ENCODE assay signal across 1 cellular context in the genomic region with DNA sequence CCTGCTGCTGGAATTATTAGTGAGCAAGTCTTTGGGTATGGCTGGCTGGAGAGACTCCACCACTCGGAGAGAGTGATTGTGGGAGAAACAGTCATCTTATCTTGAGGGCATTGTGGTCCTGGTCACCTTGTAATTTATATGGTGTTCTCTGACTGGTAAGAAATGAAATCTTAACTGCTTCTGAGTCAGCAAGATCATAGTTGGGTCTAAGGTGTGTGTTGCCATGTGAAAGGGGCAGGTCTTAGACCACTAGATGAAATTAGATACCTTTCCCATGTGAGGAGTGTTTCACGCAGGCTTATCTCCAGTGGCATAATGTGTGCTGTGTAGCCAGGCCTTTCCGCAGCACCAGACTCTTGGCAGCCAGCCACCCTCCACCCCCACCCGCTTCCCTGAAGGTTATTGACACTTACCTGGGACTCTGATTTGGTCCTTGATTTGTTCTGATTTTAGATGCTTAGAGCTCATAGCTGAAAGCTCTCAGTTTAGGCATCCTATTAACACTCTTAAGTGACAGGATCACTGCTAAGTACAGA.
A peak's percentile ranks its signal among the peaks of the same experiment; 100 is the strongest.
TF ChIP-seq lines count a peak whose summit lies in the region.

No MANE protein-coding gene starts in this region.

TF ChIP-seq in K562, 482 proteins besides CTCF, POLR2A, EP300 and RAD21 (continued from another document and continues in another):
- TF ChIP-seq HIVEP1 (CRISPR knock-in tag; IDR thresholded peaks at IDR 0.05) (no peak), DPF2 (IDR thresholded peaks at IDR 0.05) (peak; percentile 79), YBX1 (IDR thresholded peaks at IDR 0.05) (no peak), FOS (IDR thresholded peaks at IDR 0.05; ENCODE audit: extremely low read depth, insufficient read length) (no peak), ZNF512 (tag; IDR thresholded peaks at IDR 0.05) (no peak), HCFC1 (IDR thresholded peaks at IDR 0.05; ENCODE audit: low read depth, low read length) (no peak), CHCHD3 (CRISPR knock-in tag; IDR thresholded peaks at IDR 0.05) (no peak), KDM2B (CRISPR knock-in tag; IDR thresholded peaks at IDR 0.05) (no peak), ZZZ3 (IDR thresholded peaks at IDR 0.05) (no peak), CREB3 (tag; conservative IDR thresholded peaks at IDR 0.05; ENCODE audit: low read depth) (no peak), HBP1 (CRISPR knock-in tag; IDR thresholded peaks at IDR 0.05) (no peak), TFAM (CRISPR knock-in tag; conservative IDR thresholded peaks at IDR 0.05) (no peak), FOXA3 (CRISPR knock-in tag; conservative IDR thresholded peaks at IDR 0.05 in 1 of 2, IDR thresholded peaks at IDR 0.05 in 1 of 2) (0 out of 4 replicates have a peak, but pooled peaks of 1 of the 2 experiments have one; percentile 29), FOXJ2 (tag; IDR thresholded peaks at IDR 0.05) (no peak), MYNN (IDR thresholded peaks at IDR 0.05) (peak; percentile 73; the same call in 1 of the 2 replicates), MYNN (CRISPR knock-in tag; IDR thresholded peaks at IDR 0.05) (no peak), JUND (IDR thresholded peaks at IDR 0.05; ENCODE audit: borderline replicate concordance, low read depth, low read length) (peak; percentile 62; the same call in 1 of the 2 replicates), JUND (tag; IDR thresholded peaks at IDR 0.05; ENCODE audit: borderline replicate concordance, low read depth, low read length) (peak; percentile 35; the same call in 1 of the 3 replicates), HDAC2 (IDR thresholded peaks at IDR 0.05) (peak; percentile 93), DACH1 (IDR thresholded peaks at IDR 0.05; ENCODE audit: partially characterized antibody) (peak; percentile 57), ZNF184 (CRISPR knock-in tag; IDR thresholded peaks at IDR 0.05) (no peak), JUN (IDR thresholded peaks at IDR 0.05; ENCODE audit: borderline replicate concordance, low read depth, low read length) (peak; percentile 6; the same call in 1 of the 2 replicates), JUN (CRISPR knock-in tag; IDR thresholded peaks at IDR 0.05; ENCODE audit: borderline replicate concordance) (no peak), ZNF766 (CRISPR knock-in tag; conservative IDR thresholded peaks at IDR 0.05) (no peak), ETV5 (CRISPR knock-in tag; IDR thresholded peaks at IDR 0.05; ENCODE audit: low read depth) (0 out of 2 replicates have a peak, but pooled peaks have one; percentile 19), SMARCA4 (IDR thresholded peaks at IDR 0.05) (0 out of 2 replicates have a peak, but pooled peaks have one; percentile 28), HMG20B (CRISPR knock-in tag; IDR thresholded peaks at IDR 0.05) (no peak), SMAD3 (CRISPR knock-in tag; conservative IDR thresholded peaks at IDR 0.05) (no peak), CCNT2 (IDR thresholded peaks at IDR 0.05; ENCODE audit: borderline replicate concordance, extremely low read depth, insufficient read length, low read depth, low read length) (peak; percentile 39), PYGO2 (tag; IDR thresholded peaks at IDR 0.05) (no peak), XRCC3 (IDR thresholded peaks at IDR 0.05) (no peak), ZHX1 (conservative IDR thresholded peaks at IDR 0.05; ENCODE audit: low read length) (no peak), ZBTB34 (CRISPR knock-in tag; IDR thresholded peaks at IDR 0.05) (no peak), TCFL5 (CRISPR knock-in tag; conservative IDR thresholded peaks at IDR 0.05) (no peak), ZSCAN32 (CRISPR knock-in tag; IDR thresholded peaks at IDR 0.05) (no peak), POLR2B (IDR thresholded peaks at IDR 0.05; ENCODE audit: low read depth, partially characterized antibody) (no peak), KDM1A (IDR thresholded peaks at IDR 0.05) (peak; percentile 99 to 100), CEBPZ (IDR thresholded peaks at IDR 0.05; ENCODE audit: borderline replicate concordance, low read depth, low read length) (no peak), RFX1 (IDR thresholded peaks at IDR 0.05) (peak; percentile 22; the same call in 1 of the 2 replicates), L3MBTL2 (IDR thresholded peaks at IDR 0.05) (0 out of 2 replicates have a peak, but pooled peaks have one; percentile 23), RCOR1 (IDR thresholded peaks at IDR 0.05; ENCODE audit: borderline replicate concordance in 1 of 2, low read depth in 2 of 2, low read length in 2 of 2) (peak; percentile 95 to 99), ZKSCAN3 (CRISPR knock-in tag; IDR thresholded peaks at IDR 0.05) (no peak), ZNF551 (CRISPR knock-in tag; IDR thresholded peaks at IDR 0.05) (no peak), CREM (IDR thresholded peaks at IDR 0.05; ENCODE audit: low read depth) (peak; percentile 62; the same call in 1 of the 2 replicates), ZNF224 (CRISPR knock-in tag; IDR thresholded peaks at IDR 0.05) (no peak), PHB (CRISPR knock-in tag; IDR thresholded peaks at IDR 0.05) (no peak), ADNP (tag; IDR thresholded peaks at IDR 0.05) (no peak), ETV6 (IDR thresholded peaks at IDR 0.05; ENCODE audit: borderline replicate concordance in 1 of 2, low read depth in 2 of 2, low read length in 1 of 2) (no peak), ETV6 (CRISPR knock-in tag; IDR thresholded peaks at IDR 0.05; ENCODE audit: borderline replicate concordance) (no peak), ZNF124 (CRISPR knock-in tag; IDR thresholded peaks at IDR 0.05) (no peak), SIX5 (IDR thresholded peaks at IDR 0.05; ENCODE audit: borderline replicate concordance in 1 of 2, insufficient read depth in 1 of 2, low read depth in 1 of 2, low read length in 2 of 2) (no peak)
- TF ChIP-seq, protein P1, sequence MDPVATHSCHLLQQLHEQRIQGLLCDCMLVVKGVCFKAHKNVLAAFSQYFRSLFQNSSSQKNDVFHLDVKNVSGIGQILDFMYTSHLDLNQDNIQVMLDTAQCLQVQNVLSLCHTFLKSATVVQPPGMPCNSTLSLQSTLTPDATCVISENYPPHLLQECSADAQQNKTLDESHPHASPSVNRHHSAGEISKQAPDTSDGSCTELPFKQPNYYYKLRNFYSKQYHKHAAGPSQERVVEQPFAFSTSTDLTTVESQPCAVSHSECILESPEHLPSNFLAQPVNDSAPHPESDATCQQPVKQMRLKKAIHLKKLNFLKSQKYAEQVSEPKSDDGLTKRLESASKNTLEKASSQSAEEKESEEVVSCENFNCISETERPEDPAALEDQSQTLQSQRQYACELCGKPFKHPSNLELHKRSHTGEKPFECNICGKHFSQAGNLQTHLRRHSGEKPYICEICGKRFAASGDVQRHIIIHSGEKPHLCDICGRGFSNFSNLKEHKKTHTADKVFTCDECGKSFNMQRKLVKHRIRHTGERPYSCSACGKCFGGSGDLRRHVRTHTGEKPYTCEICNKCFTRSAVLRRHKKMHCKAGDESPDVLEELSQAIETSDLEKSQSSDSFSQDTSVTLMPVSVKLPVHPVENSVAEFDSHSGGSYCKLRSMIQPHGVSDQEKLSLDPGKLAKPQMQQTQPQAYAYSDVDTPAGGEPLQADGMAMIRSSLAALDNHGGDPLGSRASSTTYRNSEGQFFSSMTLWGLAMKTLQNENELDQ (CRISPR knock-in tag; IDR thresholded peaks at IDR 0.05; ENCODE audit: borderline replicate concordance): no peak
- TF ChIP-seq, protein P2, sequence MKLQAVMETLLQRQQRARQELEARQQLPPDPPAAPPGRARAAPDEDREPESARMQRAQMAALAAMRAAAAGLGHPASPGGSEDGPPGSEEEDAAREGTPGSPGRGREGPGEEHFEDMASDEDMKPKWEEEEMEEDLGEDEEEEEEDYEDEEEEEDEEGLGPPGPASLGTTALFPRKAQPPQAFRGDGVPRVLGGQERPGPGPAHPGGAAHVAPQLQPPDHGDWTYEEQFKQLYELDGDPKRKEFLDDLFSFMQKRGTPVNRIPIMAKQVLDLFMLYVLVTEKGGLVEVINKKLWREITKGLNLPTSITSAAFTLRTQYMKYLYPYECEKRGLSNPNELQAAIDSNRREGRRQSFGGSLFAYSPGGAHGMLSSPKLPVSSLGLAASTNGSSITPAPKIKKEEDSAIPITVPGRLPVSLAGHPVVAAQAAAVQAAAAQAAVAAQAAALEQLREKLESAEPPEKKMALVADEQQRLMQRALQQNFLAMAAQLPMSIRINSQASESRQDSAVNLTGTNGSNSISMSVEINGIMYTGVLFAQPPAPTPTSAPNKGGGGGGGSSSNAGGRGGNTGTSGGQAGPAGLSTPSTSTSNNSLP (IDR thresholded peaks at IDR 0.05; ENCODE audit: borderline replicate concordance, low read depth, low read length): 0 out of 2 replicates have a peak, but pooled peaks have one; percentile 40
